26 cellular contexts compared by ENCODE assay signal in genomic region chr7:70920886-70921285, GRCh38.
"Had no signal": no experiment of that assay in that cellular context is flagged by ENCODE, and none has a peak within 500 bp of the region (broad histone marks: within the 10 kb centered on the region; RNA-seq: fewer than 3 reads in every experiment).

No MANE protein-coding gene starts in this region.

- H3K9me3 Mint-ChIP-seq: natural killer cell treated with Interleukin-12 subunit alpha and Interleukin-12 subunit beta and Interleukin-15 and Interleukin-18, amount 100 ng/mL, for 72 hours had no signal

- H3K9me3 ChIP-seq: adrenal gland, ascending aorta, neutrophil, ovary, tibial artery had no signal

- H3K4me3 ChIP-seq: adrenal gland, ascending aorta, ovary, skin epidermis, tibial artery had no signal

- H3K4me1 Mint-ChIP-seq: activated B cell treated with CpG ODN at 0.5 μM for 24 hours; activated CD4-positive, alpha-beta T cell treated with anti-CD3 and anti-CD28 coated beads for 36 hours; stimulated activated naive CD8-positive, alpha-beta T cell treated with anti-CD3 and anti-CD28 coated beads, Interleukin-15, amount 100 ng/mL, for 72 hours had no signal

- H3K27ac ChIP-seq: adrenal gland, ascending aorta, brain microvascular endothelial cell, foreskin keratinocyte, neutrophil, ovary, skin epidermis, tibial artery had no signal

- DNase-seq: activated B cell treated with CpG ODN at 0.5 μM for 24 hours; activated CD4-positive, alpha-beta T cell treated with anti-CD3 and anti-CD28 coated beads for 36 hours; activated CD4-positive, alpha-beta T cell treated with anti-CD3 and anti-CD28 coated beads, Interleukin-2, amount 50 U/mL, for 48 hours; activated CD8-positive, alpha-beta memory T cell treated with anti-CD3 and anti-CD28 coated beads, Interleukin-2, amount 50 U/mL, for 48 hours; activated naive CD4-positive, alpha-beta T cell; activated T-cell treated with anti-CD3 and anti-CD28 coated beads, Interleukin-2, amount 50 U/mL, for 4 hours; adrenal gland; brain microvascular endothelial cell; caudate nucleus; effector CD4-positive, alpha-beta T cell; foreskin keratinocyte; ovary; right cardiac atrium; stimulated activated CD4-positive, alpha-beta T cell treated with anti-CD3 and anti-CD28 coated beads, Interleukin-1b, Interleukin-23, amount 100 ng/mL, for 48 hours; stimulated activated naive CD8-positive, alpha-beta T cell treated with anti-CD3 and anti-CD28 coated beads, Interleukin-15, amount 100 ng/mL, for 72 hours; T1000; tibial artery had no signal

- H3K27me3 Mint-ChIP-seq: activated B cell treated with CpG ODN at 0.5 μM for 24 hours; activated CD4-positive, alpha-beta T cell treated with anti-CD3 and anti-CD28 coated beads for 36 hours; activated naive CD8-positive, alpha-beta T cell; dendritic cell treated with granulocyte-macrophage colony-stimulating factor and Interleukin-4, amounts not matched to agents 40 ng/mL and 50 ng/mL, for 4 days; natural killer cell treated with Interleukin-12 subunit alpha and Interleukin-12 subunit beta and Interleukin-15 and Interleukin-18, amount 100 ng/mL, for 72 hours; stimulated activated naive CD8-positive, alpha-beta T cell treated with anti-CD3 and anti-CD28 coated beads, Interleukin-15, amount 100 ng/mL, for 72 hours had no signal

- H3K4me3 Mint-ChIP-seq: activated B cell treated with CpG ODN at 0.5 μM for 24 hours; activated CD4-positive, alpha-beta T cell treated with anti-CD3 and anti-CD28 coated beads for 36 hours; activated naive CD8-positive, alpha-beta T cell; activated T-cell treated with anti-CD3 and anti-CD28 coated beads, Interleukin-2, amount 50 U/mL, for 4 hours; dendritic cell treated with granulocyte-macrophage colony-stimulating factor and Interleukin-4, amounts not matched to agents 40 ng/mL and 50 ng/mL, for 4 days; natural killer cell treated with Interleukin-12 subunit alpha and Interleukin-12 subunit beta and Interleukin-15 and Interleukin-18, amount 100 ng/mL, for 72 hours; stimulated activated naive CD8-positive, alpha-beta T cell treated with anti-CD3 and anti-CD28 coated beads, Interleukin-15, amount 100 ng/mL, for 72 hours; T-helper 1 cell treated with Interleukin-12 subunit alpha and Interleukin-12 subunit beta and Interleukin-4 antibody, amounts not matched to agents 30 μg/mL and 1 μg/mL, for 36 hours had no signal

- H3K4me1 ChIP-seq: adrenal gland, ascending aorta, foreskin keratinocyte, tibial artery had no signal

- H3K27ac Mint-ChIP-seq: activated B cell treated with CpG ODN at 0.5 μM for 24 hours; activated CD4-positive, alpha-beta T cell treated with anti-CD3 and anti-CD28 coated beads for 36 hours; activated naive CD8-positive, alpha-beta T cell; activated T-helper 2 cell treated with anti-CD3 and anti-CD28 coated beads, Interferon-gamma antibody, Interleukin-2, Interleukin-4, amounts not matched to agents 10 μg/mL and 5 μg/mL and 100 μg/mL, durations not matched to agents 14 hours and 24 hours and 36 hours; dendritic cell treated with granulocyte-macrophage colony-stimulating factor and Interleukin-4, amounts not matched to agents 40 ng/mL and 50 ng/mL, for 4 days; natural killer cell treated with Interleukin-12 subunit alpha and Interleukin-12 subunit beta and Interleukin-15 and Interleukin-18, amount 100 ng/mL, for 72 hours; stimulated activated naive CD8-positive, alpha-beta T cell treated with anti-CD3 and anti-CD28 coated beads, Interleukin-15, amount 100 ng/mL, for 72 hours; T-helper 1 cell treated with Interleukin-12 subunit alpha and Interleukin-12 subunit beta and Interleukin-4 antibody, amounts not matched to agents 30 μg/mL and 1 μg/mL, for 36 hours had no signal

- H3K36me3 Mint-ChIP-seq: activated naive CD8-positive, alpha-beta T cell; natural killer cell treated with Interleukin-12 subunit alpha and Interleukin-12 subunit beta and Interleukin-15 and Interleukin-18, amount 100 ng/mL, for 72 hours had no signal

- ATAC-seq: activated CD4-positive, alpha-beta T cell treated with anti-CD3 and anti-CD28 coated beads for 36 hours; activated T-cell treated with anti-CD3 and anti-CD28 coated beads, Interleukin-2, amount 50 U/mL, for 4 hours; foreskin keratinocyte; left lobe of liver; natural killer cell treated with Interleukin-12 subunit alpha and Interleukin-12 subunit beta and Interleukin-15 and Interleukin-18, amount 100 ng/mL, for 72 hours; right cardiac atrium; stimulated activated naive CD8-positive, alpha-beta T cell treated with anti-CD3 and anti-CD28 coated beads, Interleukin-15, amount 100 ng/mL, for 72 hours had no signal

- H3K27me3 ChIP-seq: adrenal gland, ascending aorta, brain microvascular endothelial cell, foreskin keratinocyte, neutrophil, ovary, tibial artery had no signal

- H3K36me3 ChIP-seq: adrenal gland, ascending aorta, brain microvascular endothelial cell, neutrophil, ovary, tibial artery had no signal
